Comparison of ENCODE assay signal across 9 cellular contexts in genomic region chr3:42936157-42936981, GRCh38. TPM values are rescaled to one million over a fixed set of nuclear protein-coding genes. Genes with fewer than 3 reads are reported as not detected.
A peak's percentile ranks its signal among the peaks of the same experiment; 100 is the strongest.
DNase-seq lines count a peak whose midpoint lies in the region; ATAC-seq and TF ChIP-seq lines count a peak whose summit lies in the region.
"Had no signal": no experiment of that assay in that cellular context is flagged by ENCODE, and none has a peak within 500 bp of the region (broad histone marks: within the 10 kb centered on the region; RNA-seq: fewer than 3 reads in every experiment).

No MANE protein-coding gene starts in this region.

- H3K9ac ChIP-seq in fibroblast of lung (ENCODE audit: insufficient read depth, low read length): peak overlapping the region; percentile 23

- no peaks in the 10 kb centered on the region for H4K20me1 ChIP-seq in fibroblast of lung (ENCODE audit: control insufficient read depth, extremely low read depth, insufficient read depth, low read length)

- H3K4me2 ChIP-seq in fibroblast of lung (ENCODE audit: extremely low read depth, insufficient read depth, low read length): peak overlapping the region; percentile 44

- no peaks in the 10 kb centered on the region for H3K4me1 ChIP-seq in fibroblast of lung (ENCODE audit: control insufficient read depth, extremely low read depth, insufficient read depth, low read length)

- H3K4me3 ChIP-seq in AG04449 (ENCODE audit: low read depth, low read length): peak overlapping the region; percentile 59
- peak overlapping the region; percentile 34 to 59 (median 50) for H3K4me3 ChIP-seq in fibroblast of lung (replicated peaks in 1 of 4; ENCODE audit: control extremely low read depth in 1 of 4, insufficient read depth in 1 of 4, low read depth in 3 of 4, low read length in 4 of 4)

- H3K9me3 ChIP-seq in fibroblast of lung (ENCODE audit: control insufficient read depth, insufficient read depth, low read depth, low read length): no peaks in the 10 kb centered on the region

- no peaks in the 10 kb centered on the region for H3K79me2 ChIP-seq in fibroblast of lung (ENCODE audit: control insufficient read depth, insufficient read depth, low read length)

- POLR2A ChIA-PET in AG04449 (lab: Yijun Ruan, JAX) (no interaction called here), RWPE1 (lab: Yijun Ruan, JAX; ENCODE audit: low non-redundant PET) (no interaction called here)

- H3K27ac ChIP-seq in RWPE1: peak overlapping the region; percentile 55
- peak overlapping the region; percentile 20 for H3K27ac ChIP-seq in fibroblast of lung (ENCODE audit: insufficient read depth, low read length)

- no peaks in the 10 kb centered on the region for H3K36me3 ChIP-seq in fibroblast of lung (ENCODE audit: control insufficient read depth, insufficient read depth, low read length)

- no peaks in the 10 kb centered on the region for H3K27me3 ChIP-seq in fibroblast of lung (ENCODE audit: control insufficient read depth, insufficient read depth, low read length)

- H2AFZ ChIP-seq in fibroblast of lung (ENCODE audit: low read length): peak overlapping the region; percentile 66

- ATAC-seq in GM21825 (IDR thresholded peaks at IDR 0.05; ENCODE audit: unreplicated experiment): no peak

- TF ChIP-seq CTCF in AG04449 (IDR thresholded peaks at IDR 0.05; ENCODE audit: insufficient read depth, low read length, missing control alignments) (no peak), RWPE1 (conservative IDR thresholded peaks at IDR 0.05; ENCODE audit: low read depth) (no peak), fibroblast of lung (conservative IDR thresholded peaks at IDR 0.05 in 1 of 2, IDR thresholded peaks at IDR 0.05 in 1 of 2; ENCODE audit: low read depth in 1 of 2, low read length in 2 of 2) (no peak)

- CTCF ChIA-PET in AG04449 (lab: Yijun Ruan, JAX) (no interaction called here), RWPE1 (lab: Yijun Ruan, JAX) (interaction anchor here (0.7 kb wide), 1 partner anchor 12 kb away, joined by 3 read pairs; no protein-coding TSS in a partner anchor)

- DNase-seq in AG04449 (ENCODE audit: low read depth, low spot score): no peak
- peak; percentile 79 for DNase-seq in RWPE1 (ENCODE audit: low spot score)
- DNase-seq in fibroblast of lung (ENCODE audit: low read depth in 2 of 2): peak; percentile 45 to 61
- DNase-seq in nucleus accumbens (lab: John Stamatoyannopoulos, UW): peak in 41 of 56 donors; percentile 2 to 82 (median 36)
- DNase-seq in AML-193 (lab: John Stamatoyannopoulos, UW): no peak
- DNase-seq in A172 (ENCODE audit: low spot score): no peak
- DNase-seq in NCI-H1694 (lab: John Stamatoyannopoulos, UW): no peak
- DNase-seq: NCI-H2171 treated with DMSO at 0.1 percent for 48 hours had no signal

RNA-seq across cellular contexts. Expression of gene ZNF662, which starts 30.4 kb away (rescaled TPM):
- total RNA-seq in fibroblast of lung: 3.3 and 5.6 TPM in 2 replicates
- 0.69 and 1.2 TPM in 2 replicates for polyA plus RNA-seq in fibroblast of lung
- polyA plus RNA-seq in fibroblast of lung (2012): 0.56 and 1.2 TPM in 2 replicates
- polyA minus RNA-seq in fibroblast of lung (ENCODE audit: low replicate concordance): 0.59 TPM in 1 of 2 replicates, not detected in the other
- total RNA-seq in A172 (2014; rRNA removed; shearing (Covaris generic)): not detected in 2 replicates

RNA-seq across cellular contexts. Expression of gene GASK1A, which starts 42.7 kb away (rescaled TPM):
- total RNA-seq in fibroblast of lung: 1.8 and 5.4 TPM in 2 replicates
- 0.11 and 0.14 TPM in 2 replicates for polyA plus RNA-seq in fibroblast of lung
- polyA plus RNA-seq in fibroblast of lung (2012): 0.09 and 0.13 TPM in 2 replicates
- not detected in 2 replicates for polyA minus RNA-seq in fibroblast of lung (ENCODE audit: low replicate concordance)
- not detected in 2 replicates for total RNA-seq in A172 (2014; rRNA removed; shearing (Covaris generic))

Comparison
In these comparisons a context has a peak if more than half of its experiments do, and no peak if none do; other contexts are left out.
1. DNase-seq: peak in RWPE1 (single experiment), fibroblast of lung (2 of 2) and nucleus accumbens (41 of 56); none in AG04449 (single experiment), AML-193 (0 of 2), A172 (single experiment) and NCI-H1694 (single experiment).